Comparison of ENCODE assay signal across 27 cellular contexts in genomic region chr13:53340505-53341143, GRCh38.
"Had no signal": no experiment of that assay in that cellular context is flagged by ENCODE, and none has a peak within 500 bp of the region (broad histone marks: within the 10 kb centered on the region; RNA-seq: fewer than 3 reads in every experiment).

No MANE protein-coding gene starts in this region.

- DNase-seq: IMR-90; Karpas-422; KG1; MG63; NCI-H1092; NCI-H1105 treated with DMSO at 0.1 percent for 48 hours; NCI-H1417 treated with DMSO at 0.1 percent for 48 hours; NCI-H146; NCI-H1694 treated with DMSO at 0.1 percent for 48 hours; NCI-H1930; NCI-H2081; NCI-H2171; NCI-H226; NCI-H446; NCI-H510A; NCI-H524 treated with DMSO at 0.1 percent for 48 hours; NCI-H69; NCI-H774; NK-92 treated with Interleukin-12 subunit alpha and Interleukin-12 subunit beta, amount 100 ng/mL, for 24 hours; OCI-M1; PC-9; Peyer's patch; SHP77 treated with DMSO at 0.1 percent for 48 hours; SJCRH30 had no signal

- ATAC-seq: HepG2, Right ventricle myocardium inferior, SK-N-SH treated with all-trans-retinoic acid at 6 μM for 48 hours had no signal

- H3K36me3 ChIP-seq: MG63, Peyer's patch, SJCRH30 had no signal

- H3K27me3 ChIP-seq: MG63, Peyer's patch, SJCRH30 had no signal

- H3K4me3 ChIP-seq: MG63, PC-9, Peyer's patch, SJCRH30 had no signal

- H3K27ac ChIP-seq: PC-9, Peyer's patch, SJCRH30 had no signal

- H2AFZ ChIP-seq: PC-9 had no signal

- H3K4me2 ChIP-seq: PC-9 had no signal

- H3K9me3 ChIP-seq: MG63, Peyer's patch, SJCRH30 had no signal

- H3K4me1 ChIP-seq: Peyer's patch, SJCRH30 had no signal
